Comparison of ENCODE assay signal across 20 cellular contexts in the genomic region with DNA sequence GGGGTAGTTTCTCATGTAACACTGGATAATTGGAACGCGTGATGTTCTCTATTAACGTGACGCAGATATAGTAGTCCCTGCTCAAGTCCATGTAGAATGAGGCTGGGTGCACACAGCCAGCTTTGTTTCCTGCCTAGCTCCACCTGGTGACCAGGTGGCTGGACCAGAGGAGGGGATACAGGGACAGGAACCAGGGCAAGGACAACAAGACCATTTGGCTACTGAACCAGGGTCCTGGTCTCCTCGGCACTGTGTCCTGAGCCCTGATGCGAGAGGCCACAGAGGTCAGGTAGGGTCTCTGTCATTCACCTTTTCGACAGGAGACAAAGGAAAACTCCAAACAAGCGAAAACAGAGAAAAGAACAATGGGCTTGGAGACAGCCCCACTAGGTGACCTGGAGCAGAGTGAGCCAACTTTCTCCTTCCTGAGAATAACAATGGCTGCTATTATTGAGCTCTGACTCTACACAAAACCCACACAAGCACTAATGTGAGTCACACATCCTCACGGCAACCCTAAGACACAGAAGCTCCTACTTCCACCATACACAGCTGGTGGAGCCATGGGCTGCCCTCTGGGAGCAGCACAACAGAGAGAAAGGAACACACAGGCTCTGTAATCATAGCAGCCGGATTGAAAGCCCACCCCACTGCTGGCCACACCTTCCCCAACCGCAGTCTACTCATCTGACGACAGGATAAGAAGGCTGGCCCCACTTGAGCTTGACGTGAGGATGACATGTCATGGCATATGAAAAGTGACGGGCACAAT.
DNase-seq lines count a peak whose midpoint lies in the region; ATAC-seq and TF ChIP-seq lines count a peak whose summit lies in the region.
"Had no signal": no experiment of that assay in that cellular context is flagged by ENCODE, and none has a peak within 500 bp of the region (broad histone marks: within the 10 kb centered on the region; RNA-seq: fewer than 3 reads in every experiment).

No MANE protein-coding gene starts in this region.

- peak; percentile 36 for DNase-seq in H4 (ENCODE audit: low spot score)
- peak; percentile 98 for DNase-seq in NB4 (ENCODE audit: low read depth)
- DNase-seq in brain microvascular endothelial cell, result peak; percentile 47
- DNase-seq in myocyte (ENCODE audit: low read depth), result peak; percentile 8
- no peak for DNase-seq in HFFc6
- DNase-seq in NAMALWA (ENCODE audit: low spot score), result no peak
- DNase-seq: activated gamma-delta T cell treated with Interleukin-2 at 50 U/mL for 16 hours; BE2C; DMS53; effector memory CD4-positive, alpha-beta T cell; gastrocnemius medialis; H7; KG1; kidney; NCI-H2029; stimulated activated CD4-positive, alpha-beta T cell treated with anti-CD3 and anti-CD28 coated beads, Interleukin-15, amount 100 ng/mL, for 24 hours had no signal

- no peak overlapping the region for H3K27ac Mint-ChIP-seq in HFFc6
- H3K27ac Mint-ChIP-seq: progenitor cell of endocrine pancreas had no signal

- no peaks in the 10 kb centered on the region for H3K4me1 Mint-ChIP-seq in HFFc6 (ENCODE audit: low read depth)

- H3K4me3 ChIP-seq in NB4 (ENCODE audit: low read depth, low read length) (no peak overlapping the region), brain microvascular endothelial cell (ENCODE audit: low read depth, low read length) (no peak overlapping the region)
- H3K4me3 ChIP-seq: gastrocnemius medialis, SJSA1, thoracic aorta had no signal

- no peak for TF ChIP-seq POLR2A in NB4 (IDR thresholded peaks at IDR 0.05; ENCODE audit: extremely low read depth, insufficient read length)

- no peaks in the 10 kb centered on the region for H3K9me3 Mint-ChIP-seq in HFFc6

- H3K36me3 Mint-ChIP-seq in HFFc6 (ENCODE audit: low read depth), result no peaks in the 10 kb centered on the region

- in situ Hi-C loops in brain microvascular endothelial cell (cut with HindIII; ENCODE audit: low pct_ligation_motif_present, low sequenced_read_pairs), result no loop called here

- TF ChIP-seq CTCF in NB4 (IDR thresholded peaks at IDR 0.05; ENCODE audit: low read depth, low read length), result no peak
- TF ChIP-seq CTCF in brain microvascular endothelial cell (IDR thresholded peaks at IDR 0.05; ENCODE audit: low read depth, low read length, missing control alignments), result no peak
- no peak for TF ChIP-seq CTCF in HFFc6 (IDR thresholded peaks at IDR 0.05)

- no peak for ATAC-seq in GM19328 (IDR thresholded peaks at IDR 0.05; ENCODE audit: unreplicated experiment)
- ATAC-seq: gastrocnemius medialis had no signal

- H3K27me3 ChIP-seq in brain microvascular endothelial cell (replicated peaks), result no peaks in the 10 kb centered on the region
- H3K27me3 ChIP-seq: BE2C, gastrocnemius medialis, SJSA1 had no signal

- H3K27ac ChIP-seq in brain microvascular endothelial cell, result no peak overlapping the region
- H3K27ac ChIP-seq: gastrocnemius medialis, SJSA1, thoracic aorta had no signal

- H3K36me3 ChIP-seq in brain microvascular endothelial cell (replicated peaks), result no peaks in the 10 kb centered on the region
- H3K36me3 ChIP-seq: BE2C, gastrocnemius medialis, SJSA1, thoracic aorta had no signal

- H3K4me3 Mint-ChIP-seq in HFFc6, result no peak overlapping the region

- H3K27me3 Mint-ChIP-seq in HFFc6 (ENCODE audit: insufficient read depth), result peaks cover 3% of the 10 kb centered on the region; the same call in 1 of the 2 replicates
- H3K27me3 Mint-ChIP-seq: progenitor cell of endocrine pancreas had no signal

Comparison
In these comparisons a context has a peak if more than half of its experiments do, and no peak if none do; other contexts are left out.
1. DNase-seq: peak in H4 (single experiment), NB4 (single experiment), brain microvascular endothelial cell (single experiment) and myocyte (single experiment); none in HFFc6 (single experiment) and NAMALWA (single experiment).